30 cellular contexts compared by ENCODE assay signal in genomic region chr6:158906926-158907325, GRCh38.
"Had no signal": no experiment of that assay in that cellular context is flagged by ENCODE, and none has a peak within 500 bp of the region (broad histone marks: within the 10 kb centered on the region; RNA-seq: fewer than 3 reads in every experiment).

No MANE protein-coding gene starts in this region.

- H3K36me3 Mint-ChIP-seq: stimulated activated effector memory CD8-positive, alpha-beta T cell treated with anti-CD3 and anti-CD28 coated beads, Interleukin-12 subunit alpha, Interleukin-12 subunit beta, amount 100 ng/mL, for 72 hours had no signal

- FAIRE-seq: islet of Langerhans had no signal

- H3K4me1 ChIP-seq: ascending aorta, uterus had no signal

- ATAC-seq: effector memory CD8-positive, alpha-beta T cell; esophagus mucosa; left colon; sciatic nerve; stimulated activated effector memory CD8-positive, alpha-beta T cell treated with anti-CD3 and anti-CD28 coated beads, Interleukin-12 subunit alpha, Interleukin-12 subunit beta, amount 100 ng/mL, for 72 hours had no signal

- H3K27me3 Mint-ChIP-seq: activated naive CD8-positive, alpha-beta T cell treated with anti-CD3 and anti-CD28 coated beads, Interleukin-2, amount 10 ng/mL, durations not matched to agents 7 days and 5 days; brain; effector memory CD8-positive, alpha-beta T cell; naive B cell; progenitor cell of endocrine pancreas; stimulated activated naive CD8-positive, alpha-beta T cell treated with anti-CD3 and anti-CD28 coated beads, Interleukin-15, Interleukin-2, amounts not matched to agents 100 ng/mL and 50 ng/mL, for 24 hours had no signal

- H3K27ac ChIP-seq: ascending aorta, neutrophil, thoracic aorta, uterus had no signal

- H3K36me3 ChIP-seq: ascending aorta, neutrophil, thoracic aorta, uterus had no signal

- DNase-seq: activated CD4-positive, alpha-beta T cell treated with anti-CD3 and anti-CD28 coated beads for 48 hours; activated CD4-positive, alpha-beta T cell treated with anti-CD3 and anti-CD28 coated beads, Interleukin-2, amount 50 U/mL, for 48 hours; activated CD8-positive, alpha-beta memory T cell treated with anti-CD3 and anti-CD28 coated beads for 24 hours; activated gamma-delta T cell; activated naive CD4-positive, alpha-beta T cell treated with anti-CD3 and anti-CD28 coated beads, Interleukin-2, amount 10 ng/mL, durations not matched to agents 7 days and 5 days; activated naive CD8-positive, alpha-beta T cell treated with anti-CD3 and anti-CD28 coated beads, Interleukin-2, amount 10 ng/mL, durations not matched to agents 7 days and 5 days; cortex of kidney; effector memory CD8-positive, alpha-beta T cell; foreskin melanocyte; glutamatergic neuron; left colon; naive B cell; nephron progenitor cell; retina; stimulated activated CD4-positive, alpha-beta T cell treated with anti-CD3 and anti-CD28 coated beads, Interleukin-4, amount 100 ng/mL, for 24 hours; T-helper 2 cell; trophoblast cell; uterus had no signal

- H3K27ac Mint-ChIP-seq: activated naive CD4-positive, alpha-beta T cell treated with anti-CD3 and anti-CD28 coated beads, Interleukin-2, amount 10 ng/mL, durations not matched to agents 7 days and 5 days; activated naive CD8-positive, alpha-beta T cell treated with anti-CD3 and anti-CD28 coated beads, Interleukin-2, amount 10 ng/mL, durations not matched to agents 7 days and 5 days; effector memory CD8-positive, alpha-beta T cell; mesothelial cell of epicardium; nephron progenitor cell; progenitor cell of endocrine pancreas; stimulated activated effector memory CD8-positive, alpha-beta T cell treated with anti-CD3 and anti-CD28 coated beads, Interleukin-12 subunit alpha, Interleukin-12 subunit beta, amount 100 ng/mL, for 72 hours; stimulated activated naive CD8-positive, alpha-beta T cell treated with anti-CD3 and anti-CD28 coated beads, Interleukin-15, Interleukin-2, amounts not matched to agents 100 ng/mL and 50 ng/mL, for 24 hours had no signal

- H3K4me3 Mint-ChIP-seq: activated naive CD4-positive, alpha-beta T cell treated with anti-CD3 and anti-CD28 coated beads, Interleukin-2, amount 10 ng/mL, durations not matched to agents 7 days and 5 days; activated naive CD8-positive, alpha-beta T cell treated with anti-CD3 and anti-CD28 coated beads, Interleukin-2, amount 10 ng/mL, durations not matched to agents 7 days and 5 days; brain; effector memory CD8-positive, alpha-beta T cell; mesothelial cell of epicardium; naive B cell; nephron progenitor cell; stimulated activated effector memory CD8-positive, alpha-beta T cell treated with anti-CD3 and anti-CD28 coated beads, Interleukin-12 subunit alpha, Interleukin-12 subunit beta, amount 100 ng/mL, for 72 hours; stimulated activated naive CD8-positive, alpha-beta T cell treated with anti-CD3 and anti-CD28 coated beads, Interleukin-15, Interleukin-2, amounts not matched to agents 100 ng/mL and 50 ng/mL, for 24 hours had no signal

- H3K27me3 ChIP-seq: ascending aorta, uterus had no signal

- H3K4me3 ChIP-seq: ascending aorta, skin epidermis, thoracic aorta, uterus had no signal
